26 cellular contexts compared by ENCODE assay signal in the genomic region with DNA sequence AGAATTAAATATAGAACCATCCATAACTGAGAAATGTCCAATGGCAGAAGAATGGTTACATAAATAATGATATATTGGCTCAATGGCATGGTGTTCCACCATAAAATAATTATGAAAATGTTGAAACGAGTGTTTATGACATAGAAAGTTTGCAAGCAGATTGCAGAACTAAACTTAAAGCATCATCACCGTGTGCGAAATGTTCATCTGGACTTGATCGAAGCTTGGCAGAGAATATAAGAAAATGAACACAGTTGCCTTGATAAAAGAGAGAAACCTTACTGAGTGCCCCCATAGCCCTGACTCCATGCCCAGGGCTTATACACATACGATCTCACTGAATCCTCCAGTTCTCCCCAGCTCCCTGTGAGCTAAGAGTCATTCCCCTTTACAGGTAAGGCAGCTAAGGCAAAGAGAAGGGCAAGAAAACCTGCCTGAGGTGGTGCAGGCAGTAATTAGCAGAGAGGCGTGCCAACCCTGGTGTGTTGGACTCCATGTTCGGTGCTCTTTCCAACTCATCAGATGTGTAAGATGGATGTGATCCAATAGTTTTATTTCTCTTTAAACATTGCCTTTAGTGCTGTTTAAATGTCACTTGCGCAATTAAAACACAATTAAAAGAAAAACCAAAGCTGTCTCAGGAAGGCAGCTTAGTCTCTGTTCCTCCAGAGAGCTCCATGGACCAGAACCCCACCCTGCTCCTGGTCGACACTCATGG. TPM values are rescaled to one million over a fixed set of nuclear protein-coding genes. Genes with fewer than 3 reads are reported as not detected.
"Had no signal": no experiment of that assay in that cellular context is flagged by ENCODE, and none has a peak within 500 bp of the region (broad histone marks: within the 10 kb centered on the region; RNA-seq: fewer than 3 reads in every experiment).

No MANE protein-coding gene starts in this region.

- H3K4me3 ChIP-seq: hepatocyte, left ventricle myocardium inferior, pancreas, suprapubic skin, tibial nerve had no signal

- H3K27me3 Mint-ChIP-seq: activated CD4-positive, alpha-beta T cell treated with anti-CD3 and anti-CD28 coated beads for 36 hours; natural killer cell treated with Interleukin-12 subunit alpha and Interleukin-12 subunit beta and Interleukin-15 and Interleukin-18, amount 100 ng/mL, for 72 hours; stimulated activated naive CD8-positive, alpha-beta T cell treated with anti-CD3 and anti-CD28 coated beads, Interleukin-15, amount 100 ng/mL, for 72 hours had no signal

- H3K4me3 Mint-ChIP-seq: activated CD4-positive, alpha-beta T cell treated with anti-CD3 and anti-CD28 coated beads for 36 hours; activated naive CD4-positive, alpha-beta T cell treated with anti-CD3 and anti-CD28 coated beads, Interleukin-2, amount 10 ng/mL, durations not matched to agents 7 days and 5 days; activated T-cell treated with anti-CD3 and anti-CD28 coated beads, Interleukin-2, amount 50 U/mL, for 72 hours; immature natural killer cell; mesothelial cell of epicardium; natural killer cell treated with Interleukin-12 subunit alpha and Interleukin-12 subunit beta and Interleukin-15 and Interleukin-18, amount 100 ng/mL, for 72 hours; stimulated activated effector memory CD8-positive, alpha-beta T cell treated with anti-CD3 and anti-CD28 coated beads, Interleukin-12 subunit alpha, Interleukin-12 subunit beta, amount 100 ng/mL, for 72 hours; stimulated activated naive CD8-positive, alpha-beta T cell treated with anti-CD3 and anti-CD28 coated beads, Interleukin-15, amount 100 ng/mL, for 72 hours; WTC11 had no signal

- H3K36me3 Mint-ChIP-seq: activated naive CD4-positive, alpha-beta T cell treated with anti-CD3 and anti-CD28 coated beads, Interleukin-2, amount 10 ng/mL, durations not matched to agents 7 days and 5 days; immature natural killer cell; mesothelial cell of epicardium; natural killer cell treated with Interleukin-12 subunit alpha and Interleukin-12 subunit beta and Interleukin-15 and Interleukin-18, amount 100 ng/mL, for 72 hours; stimulated activated effector memory CD8-positive, alpha-beta T cell treated with anti-CD3 and anti-CD28 coated beads, Interleukin-12 subunit alpha, Interleukin-12 subunit beta, amount 100 ng/mL, for 72 hours; WTC11 had no signal

- H3K4me1 ChIP-seq: pancreas, tibial nerve had no signal

- H3K4me1 Mint-ChIP-seq: immature natural killer cell, WTC11 had no signal

- ATAC-seq: activated CD4-positive, alpha-beta T cell treated with anti-CD3 and anti-CD28 coated beads for 36 hours; activated T-cell treated with anti-CD3 and anti-CD28 coated beads, Interleukin-2, amount 50 U/mL, for 72 hours; natural killer cell treated with Interleukin-12 subunit alpha and Interleukin-12 subunit beta and Interleukin-15 and Interleukin-18, amount 100 ng/mL, for 72 hours; pancreas; right cardiac atrium; stimulated activated effector memory CD8-positive, alpha-beta T cell treated with anti-CD3 and anti-CD28 coated beads, Interleukin-12 subunit alpha, Interleukin-12 subunit beta, amount 100 ng/mL, for 72 hours; stimulated activated naive CD8-positive, alpha-beta T cell treated with anti-CD3 and anti-CD28 coated beads, Interleukin-15, amount 100 ng/mL, for 72 hours; WTC11 had no signal

- H3K36me3 ChIP-seq: left ventricle myocardium inferior, pancreas, suprapubic skin, tibial nerve had no signal

- H2AFZ ChIP-seq: hepatocyte had no signal

- H3K27ac Mint-ChIP-seq: activated CD4-positive, alpha-beta T cell treated with anti-CD3 and anti-CD28 coated beads for 36 hours; activated naive CD4-positive, alpha-beta T cell treated with anti-CD3 and anti-CD28 coated beads, Interleukin-2, amount 10 ng/mL, durations not matched to agents 7 days and 5 days; activated T-cell treated with anti-CD3 and anti-CD28 coated beads, Interleukin-2, amount 50 U/mL, for 72 hours; mesothelial cell of epicardium; stimulated activated naive CD8-positive, alpha-beta T cell treated with anti-CD3 and anti-CD28 coated beads, Interleukin-15, amount 100 ng/mL, for 72 hours; WTC11 had no signal

- H3K27me3 ChIP-seq: hepatocyte, pancreas, suprapubic skin, tibial nerve had no signal

- H3K79me2 ChIP-seq: hepatocyte had no signal

- DNase-seq: activated CD4-positive, alpha-beta T cell treated with anti-CD3 and anti-CD28 coated beads for 36 hours; activated CD4-positive, alpha-beta T cell treated with anti-CD3 and anti-CD28 coated beads, Interleukin-2, amount 50 U/mL, for 48 hours; activated effector memory CD4-positive, alpha-beta T cell treated with anti-CD3 and anti-CD28 coated beads, Interleukin-2, amount 50 U/mL, for 16 hours; activated naive CD4-positive, alpha-beta T cell treated with anti-CD3 and anti-CD28 coated beads, Interleukin-2, amount 10 ng/mL, durations not matched to agents 7 days and 5 days; activated T-cell treated with anti-CD3 and anti-CD28 coated beads, Interleukin-2, amount 50 U/mL, for 72 hours; amygdala; cerebellar nuclear complex; cortex of kidney; foreskin melanocyte; glutamatergic neuron; immature natural killer cell; left ventricle myocardium inferior; pancreas; right cardiac atrium; stimulated activated CD4-positive, alpha-beta T cell treated with anti-CD3 and anti-CD28 coated beads, Interleukin-12 subunit alpha, Interleukin-12 subunit beta, amount 100 ng/mL, for 4 hours; stimulated activated naive CD8-positive, alpha-beta T cell treated with anti-CD3 and anti-CD28 coated beads, Interleukin-15, amount 100 ng/mL, for 72 hours; T-helper 1 cell had no signal

- H3K9me3 ChIP-seq: left ventricle myocardium inferior, pancreas, suprapubic skin, tibial nerve had no signal

- H3K27ac ChIP-seq: epithelial cell of prostate, hepatocyte, left ventricle myocardium inferior, pancreas, suprapubic skin, tibial nerve had no signal

- H3K4me2 ChIP-seq: hepatocyte had no signal

- H3K9me3 Mint-ChIP-seq: activated naive CD4-positive, alpha-beta T cell treated with anti-CD3 and anti-CD28 coated beads, Interleukin-2, amount 10 ng/mL, durations not matched to agents 7 days and 5 days; activated T-cell treated with anti-CD3 and anti-CD28 coated beads, Interleukin-2, amount 50 U/mL, for 72 hours; immature natural killer cell; mesothelial cell of epicardium; natural killer cell treated with Interleukin-12 subunit alpha and Interleukin-12 subunit beta and Interleukin-15 and Interleukin-18, amount 100 ng/mL, for 72 hours; stimulated activated effector memory CD8-positive, alpha-beta T cell treated with anti-CD3 and anti-CD28 coated beads, Interleukin-12 subunit alpha, Interleukin-12 subunit beta, amount 100 ng/mL, for 72 hours; stimulated activated naive CD8-positive, alpha-beta T cell treated with anti-CD3 and anti-CD28 coated beads, Interleukin-15, amount 100 ng/mL, for 72 hours had no signal

RNA-seq across cellular contexts. Expression of a gene that starts 21.8 kb away (rescaled TPM):
- total RNA-seq: activated CD8-positive, alpha-beta memory T cell treated with anti-CD3 and anti-CD28 coated beads for 36 hours; left ventricle myocardium inferior; natural killer cell treated with Interleukin-12 subunit alpha and Interleukin-12 subunit beta and Interleukin-15 and Interleukin-18, amount 100 ng/mL, for 72 hours had no signal
